Comparison of ENCODE assay signal across 16 cellular contexts in genomic region chr10:107085661-107086525, GRCh38.
DNase-seq lines count a peak whose midpoint lies in the region; TF ChIP-seq lines count a peak whose summit lies in the region.
"Had no signal": no experiment of that assay in that cellular context is flagged by ENCODE, and none has a peak within 500 bp of the region (broad histone marks: within the 10 kb centered on the region; RNA-seq: fewer than 3 reads in every experiment).

No MANE protein-coding gene starts in this region.

- no peaks in the 10 kb centered on the region for H3K79me1 ChIP-seq in neuronal stem cell (ENCODE audit: low read depth, low read length)

- no peak overlapping the region for H3K4me3 ChIP-seq in neuronal stem cell (ENCODE audit: low read length in 2 of 2)
- H3K4me3 ChIP-seq: BLaER1, GM23248, HAP-1 had no signal

- no peak overlapping the region for H3K4ac ChIP-seq in neuronal stem cell (ENCODE audit: low read length)

- H2BK5ac ChIP-seq in neuronal stem cell (ENCODE audit: low read length): no peak overlapping the region

- peaks cover 6% of the 10 kb centered on the region for H3K36me3 Mint-ChIP-seq in brain
- H3K36me3 Mint-ChIP-seq: CD14-positive monocyte; CD8-positive, alpha-beta T cell had no signal

- no peaks in the 10 kb centered on the region for H3K27me3 ChIP-seq in neuronal stem cell (ENCODE audit: control insufficient read depth in 3 of 3, insufficient read depth in 3 of 3, low read depth in 1 of 3, low read length in 3 of 3)
- H3K27me3 ChIP-seq: BLaER1 had no signal

- H3K4me1 Mint-ChIP-seq in brain: peaks cover 36% of the 10 kb centered on the region
- H3K4me1 Mint-ChIP-seq: CD14-positive monocyte had no signal

- H2AK5ac ChIP-seq in neuronal stem cell (ENCODE audit: low read depth, low read length): no peak overlapping the region

- peak overlapping the region; percentile 78 for H3K27ac ChIP-seq in neuronal stem cell (replicated peaks; ENCODE audit: low read length)
- H3K27ac ChIP-seq: BLaER1, GM23248 had no signal

- no peak overlapping the region for H3K4me2 ChIP-seq in neuronal stem cell (ENCODE audit: insufficient read depth, low read length, poor library complexity, severe bottlenecking)
- H3K4me2 ChIP-seq: BLaER1 had no signal

- no peak overlapping the region for H2BK120ac ChIP-seq in neuronal stem cell (ENCODE audit: low read depth, low read length)

- H3K9me3 Mint-ChIP-seq in brain: peaks cover 0 to 11% (median 4%) of the 10 kb centered on the region in 5 experiments

- DNase-seq in medulla oblongata (ENCODE audit: extremely low spot score) (peak; percentile 37), neuronal stem cell (ENCODE audit: low spot score) (peak; percentile 50), EL (no peak), posterior vena cava (ENCODE audit: low spot score) (no peak), DMS79 treated with DMSO at 0.1 percent for 48 hours (lab: John Stamatoyannopoulos, UW) (no peak), amygdala (lab: John Stamatoyannopoulos, UW) (no peak)
- DNase-seq: 8988T; Calu3; CD8-positive, alpha-beta T cell; DMS53; GDM1; GM23248 had no signal

- H3K36me3 ChIP-seq in neuronal stem cell (replicated peaks in 1 of 2; ENCODE audit: control insufficient read depth in 2 of 2, insufficient read depth in 2 of 2, low read length in 2 of 2): no peaks in the 10 kb centered on the region
- H3K36me3 ChIP-seq: BLaER1, HAP-1 had no signal

- no peak overlapping the region for H3K9ac ChIP-seq in neuronal stem cell (ENCODE audit: low read depth, low read length, poor library complexity)
- H3K9ac ChIP-seq: BLaER1, GM23248 had no signal

- H3K27me3 Mint-ChIP-seq in brain: no peaks in the 10 kb centered on the region

- intact Hi-C loops in posterior vena cava (cut with DNase I): no loop called here

- no peaks in the 10 kb centered on the region for H3K9me3 ChIP-seq in neuronal stem cell (replicated peaks in 1 of 2; ENCODE audit: control insufficient read depth in 2 of 2, insufficient read depth in 1 of 2, low read depth in 1 of 2, low read length in 2 of 2)
- H3K9me3 ChIP-seq: BLaER1, HAP-1 had no signal

- peak overlapping the region in 1 of 5 experiments; percentile 19 for H3K4me3 Mint-ChIP-seq in brain
- H3K4me3 Mint-ChIP-seq: CD14-positive monocyte; CD8-positive, alpha-beta T cell had no signal

- H2BK12ac ChIP-seq in neuronal stem cell (ENCODE audit: low read length): no peak overlapping the region

- H3K4me1 ChIP-seq in neuronal stem cell (ENCODE audit: control insufficient read depth in 2 of 2, insufficient read depth in 1 of 2, low read depth in 1 of 2, low read length in 2 of 2): peaks cover 0 to 6% of the 10 kb centered on the region in 2 donors
- H3K4me1 ChIP-seq: HAP-1 had no signal

- TF ChIP-seq CTCF in brain (conservative IDR thresholded peaks at IDR 0.05): no peak

- no CpG with 5 or more reads among the region's 6 CpGs for WGBS in neuronal stem cell (ENCODE audit: extremely low coverage in 2 of 2, insufficient read length in 2 of 2, insufficient replicate concordance in 1 of 2), 2 donors

- H3K27ac Mint-ChIP-seq in brain: peak overlapping the region in 3 of 5 experiments; percentile 16 to 58 (median 29)
- H3K27ac Mint-ChIP-seq: CD8-positive, alpha-beta T cell had no signal

- no peak overlapping the region for H4K8ac ChIP-seq in neuronal stem cell (ENCODE audit: low read depth, low read length)

- H2AFZ ChIP-seq in neuronal stem cell (ENCODE audit: low read length): no peak overlapping the region
- H2AFZ ChIP-seq: GM23248 had no signal

- H2BK15ac ChIP-seq in neuronal stem cell (ENCODE audit: low read length): no peak overlapping the region

- H4K91ac ChIP-seq in neuronal stem cell (ENCODE audit: low read depth, low read length, poor library complexity): no peak overlapping the region

- no peak overlapping the region for H3K18ac ChIP-seq in neuronal stem cell (ENCODE audit: low read length)

- H3K14ac ChIP-seq in neuronal stem cell (ENCODE audit: low read length): no peak overlapping the region

- H3K23ac ChIP-seq in neuronal stem cell (ENCODE audit: low read depth, low read length, poor library complexity): no peak overlapping the region

Comparison
In these comparisons a context has a peak if more than half of its experiments do, and no peak if none do; other contexts are left out.
1. DNase-seq: peak in medulla oblongata (single experiment) and neuronal stem cell (single experiment); none in EL (single experiment), posterior vena cava (single experiment), DMS79 treated with DMSO at 0.1 percent for 48 hours (single experiment) and amygdala (0 of 56).